ENCODE assay signal across 8 cellular contexts in the genomic region with DNA sequence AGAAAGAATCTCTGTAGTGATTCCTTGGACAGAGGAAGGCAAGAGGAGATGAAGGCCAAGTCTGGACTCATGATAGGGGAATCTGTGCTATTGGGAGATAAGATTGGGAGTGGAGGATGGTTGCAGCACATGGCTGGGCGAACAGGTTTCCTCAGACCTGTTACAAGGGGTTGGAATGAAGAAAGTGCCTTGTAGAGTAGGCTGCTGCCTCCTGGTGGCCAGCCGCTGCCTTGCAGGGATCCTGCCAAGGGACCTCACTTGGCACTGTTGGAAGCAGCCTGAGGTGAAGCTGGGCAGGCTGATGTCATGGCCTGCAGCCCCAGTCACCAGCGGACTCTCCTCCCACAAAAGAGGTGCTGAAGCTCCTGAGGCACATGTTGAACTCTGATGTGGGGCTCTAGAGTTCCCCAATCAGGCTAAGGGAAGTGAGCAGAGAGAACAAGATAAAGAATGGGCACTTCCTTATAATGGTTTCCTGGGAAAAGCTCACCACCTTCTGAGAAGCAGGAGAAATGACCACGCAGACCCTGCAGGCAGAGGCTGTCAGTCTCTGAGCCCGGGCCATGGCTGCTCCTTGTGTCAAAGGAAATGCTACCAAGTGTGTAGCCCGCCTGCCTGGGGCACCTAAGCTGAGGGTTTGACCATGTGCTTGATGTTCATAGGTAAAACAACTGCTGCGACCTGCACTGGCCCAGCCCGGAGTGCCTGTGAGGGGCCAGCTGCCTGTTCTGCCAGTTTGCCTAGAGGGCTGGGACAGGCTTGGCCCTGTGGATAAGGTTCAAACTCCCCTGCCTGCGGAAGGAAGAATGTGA. TPM values are rescaled to one million over a fixed set of nuclear protein-coding genes. Genes with fewer than 3 reads are reported as not detected.
DNase-seq lines count a peak whose midpoint lies in the region; ATAC-seq and TF ChIP-seq lines count a peak whose summit lies in the region.

No MANE protein-coding gene starts in this region.

- H3K27ac ChIP-seq in naive thymus-derived CD4-positive, alpha-beta T cell (ENCODE audit: low read depth, low read length): peak overlapping the region; percentile 85

- peaks cover 0 to 4% (median 0%) of the 10 kb centered on the region in 11 donors for H3K9me3 Mint-ChIP-seq in naive thymus-derived CD4-positive, alpha-beta T cell
- no peaks in the 10 kb centered on the region for H3K9me3 Mint-ChIP-seq in stimulated activated effector memory CD8-positive, alpha-beta T cell treated with anti-CD3 and anti-CD28 coated beads, Interleukin-12 subunit alpha, Interleukin-12 subunit beta, amount 100 ng/mL, for 72 hours

- CTCF ChIA-PET in naive thymus-derived CD4-positive, alpha-beta T cell (lab: Charles Lee): interaction anchor here (0.5 to 9.5 kb wide), 13 partner anchors 13 to 398 kb away, joined by 3 to 137 read pairs (median 5); a partner anchor contains a TSS

- H3K4me3 ChIP-seq in naive thymus-derived CD4-positive, alpha-beta T cell (ENCODE audit: low read length): no peak overlapping the region

- H3K36me3 ChIP-seq in naive thymus-derived CD4-positive, alpha-beta T cell (ENCODE audit: control insufficient read depth in 2 of 3, insufficient read depth in 3 of 3, low read length in 3 of 3): peaks cover 0 to 9% (median 0%) of the 10 kb centered on the region in 3 experiments

- peak; percentile 39 for ATAC-seq in naive thymus-derived CD4-positive, alpha-beta T cell
- peak; percentile 44 for ATAC-seq in stimulated activated effector memory CD8-positive, alpha-beta T cell treated with anti-CD3 and anti-CD28 coated beads, Interleukin-12 subunit alpha, Interleukin-12 subunit beta, amount 100 ng/mL, for 72 hours
- ATAC-seq in GM19035 (IDR thresholded peaks at IDR 0.05; ENCODE audit: unreplicated experiment): no peak

- H3K9me3 ChIP-seq in naive thymus-derived CD4-positive, alpha-beta T cell (ENCODE audit: control insufficient read depth in 2 of 3, low read length in 3 of 3): no peaks in the 10 kb centered on the region

- no peaks in the 10 kb centered on the region for H3K27me3 Mint-ChIP-seq in naive thymus-derived CD4-positive, alpha-beta T cell

- intact Hi-C loops in naive thymus-derived CD4-positive, alpha-beta T cell (cut with micrococcal nuclease): loop anchor here (1.0 to 5.0 kb wide), 13 partner anchors 17 to 1432 kb away; a partner anchor contains a TSS

- peaks cover 43 to 74% (median 64%) of the 10 kb centered on the region in 7 donors for H3K4me1 Mint-ChIP-seq in naive thymus-derived CD4-positive, alpha-beta T cell
- H3K4me1 Mint-ChIP-seq in stimulated activated effector memory CD8-positive, alpha-beta T cell treated with anti-CD3 and anti-CD28 coated beads, Interleukin-12 subunit alpha, Interleukin-12 subunit beta, amount 100 ng/mL, for 72 hours: peaks cover 51% of the 10 kb centered on the region

- DNase-seq in DMS79 (lab: John Stamatoyannopoulos, UW) (peak; percentile 23), HuH-7 (ENCODE audit: low spot score) (peak; percentile 79), fibroblast of gingiva (ENCODE audit: low read depth) (peak; percentile 76)
- DNase-seq in activated T-cell treated with anti-CD3 and anti-CD28 coated beads, Interleukin-2, amount 50 U/mL, for 48 hours: peak; percentile 92 to 93
- peak; percentile 49 to 80 (median 68) for DNase-seq in naive thymus-derived CD4-positive, alpha-beta T cell
- DNase-seq in stimulated activated effector memory CD8-positive, alpha-beta T cell treated with anti-CD3 and anti-CD28 coated beads, Interleukin-12 subunit alpha, Interleukin-12 subunit beta, amount 100 ng/mL, for 72 hours (ENCODE audit: low spot score in 2 of 2): peak; percentile 72 to 90

- peak overlapping the region; percentile 62 to 95 (median 90) for H3K4me3 Mint-ChIP-seq in naive thymus-derived CD4-positive, alpha-beta T cell
- H3K4me3 Mint-ChIP-seq in stimulated activated effector memory CD8-positive, alpha-beta T cell treated with anti-CD3 and anti-CD28 coated beads, Interleukin-12 subunit alpha, Interleukin-12 subunit beta, amount 100 ng/mL, for 72 hours: peak overlapping the region; percentile 91

- H3K36me3 Mint-ChIP-seq in naive thymus-derived CD4-positive, alpha-beta T cell: peaks cover 0 to 10% (median 0%) of the 10 kb centered on the region in 5 donors
- peaks cover 41% of the 10 kb centered on the region for H3K36me3 Mint-ChIP-seq in stimulated activated effector memory CD8-positive, alpha-beta T cell treated with anti-CD3 and anti-CD28 coated beads, Interleukin-12 subunit alpha, Interleukin-12 subunit beta, amount 100 ng/mL, for 72 hours

- POLR2A ChIA-PET in naive thymus-derived CD4-positive, alpha-beta T cell (lab: Charles Lee): interaction anchor here (0.7 to 5.1 kb wide), 5 partner anchors 11 to 169 kb away, joined by 3 to 66 read pairs (median 4); a partner anchor contains a TSS

- H3K27me3 ChIP-seq in naive thymus-derived CD4-positive, alpha-beta T cell (ENCODE audit: control insufficient read depth in 2 of 2, insufficient read depth in 2 of 2, low read length in 2 of 2): no peaks in the 10 kb centered on the region

- H3K4me1 ChIP-seq in naive thymus-derived CD4-positive, alpha-beta T cell (ENCODE audit: control insufficient read depth in 2 of 2, insufficient read depth in 2 of 2, low read length in 2 of 2): peaks cover 42 to 45% of the 10 kb centered on the region in 2 donors

- peak overlapping the region; percentile 24 to 97 (median 93) for H3K27ac Mint-ChIP-seq in naive thymus-derived CD4-positive, alpha-beta T cell
- peak overlapping the region; percentile 82 for H3K27ac Mint-ChIP-seq in stimulated activated effector memory CD8-positive, alpha-beta T cell treated with anti-CD3 and anti-CD28 coated beads, Interleukin-12 subunit alpha, Interleukin-12 subunit beta, amount 100 ng/mL, for 72 hours

TF ChIP-seq in PFSK-1, 5 proteins besides CTCF, POLR2A, EP300 and RAD21:
- TF ChIP-seq TAF1 (IDR thresholded peaks at IDR 0.05; ENCODE audit: borderline replicate concordance, insufficient read depth, low read length): no peak
- peak; percentile 44 for TF ChIP-seq FOXP2 (optimal IDR thresholded peaks at IDR 0.05; ENCODE audit: borderline replicate concordance, extremely low read depth, extremely low read length, insufficient read depth)

RNA-seq across cellular contexts. Expression of a gene that starts 1.6 kb away (rescaled TPM):
- 47.5 TPM for polyA plus RNA-seq in PFSK-1 (2012; ENCODE audit: insufficient read length, low read depth)
- 10 to 100 TPM; 34.4 to 65.0 (median 41.7) TPM for total RNA-seq in naive thymus-derived CD4-positive, alpha-beta T cell
- 100 to 1,000 TPM in 1 of 2 donors, 10 to 100 TPM in 1; 92.9 to 115 TPM for polyA plus RNA-seq in naive thymus-derived CD4-positive, alpha-beta T cell

RNA-seq across cellular contexts. Expression of a gene that starts 37.4 kb away (rescaled TPM):
- polyA plus RNA-seq in PFSK-1 (2012; ENCODE audit: insufficient read length, low read depth): 0.11 TPM
- total RNA-seq in naive thymus-derived CD4-positive, alpha-beta T cell: 1 to 10 TPM; 1.3 to 5.1 (median 3.3) TPM
- under 1 TPM in 1 of 2 donors, not detected in 1; 0.14 TPM for polyA plus RNA-seq in naive thymus-derived CD4-positive, alpha-beta T cell

Comparison
In these comparisons a context has a peak if more than half of its experiments do, and no peak if none do; other contexts are left out.
1. DNase-seq: peak in every context shown above with its lines; median percentile 92 in activated T-cell treated with anti-CD3 and anti-CD28 coated beads, Interleukin-2, amount 50 U/mL, for 48 hours; 81 in stimulated activated effector memory CD8-positive, alpha-beta T cell treated with anti-CD3 and anti-CD28 coated beads, Interleukin-12 subunit alpha, Interleukin-12 subunit beta, amount 100 ng/mL, for 72 hours; 79 in HuH-7; 76 in fibroblast of gingiva; 68 in naive thymus-derived CD4-positive, alpha-beta T cell; 23 in DMS79.